ENCODE assay signal across 1 cellular context in the genomic region with DNA sequence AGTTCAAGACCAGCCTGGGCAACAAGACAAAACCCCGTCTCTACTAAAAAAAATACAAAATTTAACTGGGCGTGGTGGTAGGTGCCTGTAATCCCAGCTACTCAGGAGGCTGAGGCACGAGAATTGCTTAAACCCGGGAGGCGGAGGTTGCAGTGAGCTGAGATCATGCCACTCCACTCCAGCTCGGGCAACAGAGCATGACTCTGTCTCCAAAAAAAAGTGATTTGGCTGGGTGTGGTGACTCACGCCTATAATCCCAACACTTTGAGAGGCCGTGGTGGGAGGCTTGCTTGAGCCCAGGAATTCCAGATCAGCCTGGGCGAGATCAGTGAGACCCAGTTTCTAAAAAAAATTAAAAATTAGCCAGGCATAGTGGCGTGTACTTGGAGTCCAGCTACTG.
TF ChIP-seq lines count a peak whose summit lies in the region.

No MANE protein-coding gene starts in this region.

TF ChIP-seq in HEK293, 187 proteins besides CTCF, POLR2A, EP300 and RAD21 (continued from another document):
- TF ChIP-seq, protein P1, sequence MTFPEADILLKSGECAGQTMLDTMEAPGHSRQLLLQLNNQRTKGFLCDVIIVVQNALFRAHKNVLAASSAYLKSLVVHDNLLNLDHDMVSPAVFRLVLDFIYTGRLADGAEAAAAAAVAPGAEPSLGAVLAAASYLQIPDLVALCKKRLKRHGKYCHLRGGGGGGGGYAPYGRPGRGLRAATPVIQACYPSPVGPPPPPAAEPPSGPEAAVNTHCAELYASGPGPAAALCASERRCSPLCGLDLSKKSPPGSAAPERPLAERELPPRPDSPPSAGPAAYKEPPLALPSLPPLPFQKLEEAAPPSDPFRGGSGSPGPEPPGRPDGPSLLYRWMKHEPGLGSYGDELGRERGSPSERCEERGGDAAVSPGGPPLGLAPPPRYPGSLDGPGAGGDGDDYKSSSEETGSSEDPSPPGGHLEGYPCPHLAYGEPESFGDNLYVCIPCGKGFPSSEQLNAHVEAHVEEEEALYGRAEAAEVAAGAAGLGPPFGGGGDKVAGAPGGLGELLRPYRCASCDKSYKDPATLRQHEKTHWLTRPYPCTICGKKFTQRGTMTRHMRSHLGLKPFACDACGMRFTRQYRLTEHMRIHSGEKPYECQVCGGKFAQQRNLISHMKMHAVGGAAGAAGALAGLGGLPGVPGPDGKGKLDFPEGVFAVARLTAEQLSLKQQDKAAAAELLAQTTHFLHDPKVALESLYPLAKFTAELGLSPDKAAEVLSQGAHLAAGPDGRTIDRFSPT (tag by site-specific recombination; IDR thresholded peaks at IDR 0.05): peak; percentile 70; the same call in 1 of the 2 replicates
- TF ChIP-seq EGR2 (tag by site-specific recombination; IDR thresholded peaks at IDR 0.05; ENCODE audit: low read depth) (no peak; the same call in 1 of the 2 replicates), ZNF394 (tag by site-specific recombination; IDR thresholded peaks at IDR 0.05; ENCODE audit: borderline replicate concordance) (peak; percentile 47; the same call in 1 of the 2 replicates), ZNF707 (tag by site-specific recombination; IDR thresholded peaks at IDR 0.05) (no peak), OSR2 (tag by site-specific recombination; IDR thresholded peaks at IDR 0.05) (peak; percentile 82), ZNF404 (tag by site-specific recombination; IDR thresholded peaks at IDR 0.05) (no peak), ZBTB1 (tag by site-specific recombination; IDR thresholded peaks at IDR 0.05) (no peak), ZBTB17 (tag by site-specific recombination; IDR thresholded peaks at IDR 0.05) (no peak), ZNF239 (tag by site-specific recombination; IDR thresholded peaks at IDR 0.05) (no peak), ZNF560 (tag by site-specific recombination; IDR thresholded peaks at IDR 0.05; ENCODE audit: borderline replicate concordance) (no peak), SP7 (tag by site-specific recombination; IDR thresholded peaks at IDR 0.05) (peak; percentile 43; the same call in 1 of the 2 replicates), ZNF184 (tag by site-specific recombination; IDR thresholded peaks at IDR 0.05) (no peak), SP2 (tag by site-specific recombination; IDR thresholded peaks at IDR 0.05) (0 out of 2 replicates have a peak, but pooled peaks have one; percentile 24), ZFP69B (tag by site-specific recombination; IDR thresholded peaks at IDR 0.05) (0 out of 2 replicates have a peak, but pooled peaks have one; percentile 65), SETDB1 (IDR thresholded peaks at IDR 0.05; ENCODE audit: insufficient read length, low read length) (no peak), ZNF114 (tag by site-specific recombination; IDR thresholded peaks at IDR 0.05) (no peak), RBAK (tag by site-specific recombination; IDR thresholded peaks at IDR 0.05) (no peak), ZNF514 (tag by site-specific recombination; IDR thresholded peaks at IDR 0.05) (no peak), ZNF791 (tag by site-specific recombination; IDR thresholded peaks at IDR 0.05) (no peak), ZNF561 (tag by site-specific recombination; IDR thresholded peaks at IDR 0.05; ENCODE audit: borderline replicate concordance) (no peak), HOXA7 (CRISPR knock-in tag; IDR thresholded peaks at IDR 0.05; ENCODE audit: borderline replicate concordance) (no peak)
- TF ChIP-seq, protein P2, sequence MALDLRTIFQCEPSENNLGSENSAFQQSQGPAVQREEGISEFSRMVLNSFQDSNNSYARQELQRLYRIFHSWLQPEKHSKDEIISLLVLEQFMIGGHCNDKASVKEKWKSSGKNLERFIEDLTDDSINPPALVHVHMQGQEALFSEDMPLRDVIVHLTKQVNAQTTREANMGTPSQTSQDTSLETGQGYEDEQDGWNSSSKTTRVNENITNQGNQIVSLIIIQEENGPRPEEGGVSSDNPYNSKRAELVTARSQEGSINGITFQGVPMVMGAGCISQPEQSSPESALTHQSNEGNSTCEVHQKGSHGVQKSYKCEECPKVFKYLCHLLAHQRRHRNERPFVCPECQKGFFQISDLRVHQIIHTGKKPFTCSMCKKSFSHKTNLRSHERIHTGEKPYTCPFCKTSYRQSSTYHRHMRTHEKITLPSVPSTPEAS (tag by site-specific recombination; IDR thresholded peaks at IDR 0.05): no peak
- TF ChIP-seq, protein P3, sequence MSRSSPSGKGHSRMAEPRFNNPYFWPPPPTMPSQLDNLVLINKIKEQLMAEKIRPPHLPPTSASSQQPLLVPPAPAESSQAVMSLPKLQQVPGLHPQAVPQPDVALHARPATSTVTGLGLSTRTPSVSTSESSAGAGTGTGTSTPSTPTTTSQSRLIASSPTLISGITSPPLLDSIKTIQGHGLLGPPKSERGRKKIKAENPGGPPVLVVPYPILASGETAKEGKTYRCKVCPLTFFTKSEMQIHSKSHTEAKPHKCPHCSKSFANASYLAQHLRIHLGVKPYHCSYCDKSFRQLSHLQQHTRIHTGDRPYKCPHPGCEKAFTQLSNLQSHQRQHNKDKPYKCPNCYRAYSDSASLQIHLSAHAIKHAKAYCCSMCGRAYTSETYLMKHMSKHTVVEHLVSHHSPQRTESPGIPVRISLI (tag by site-specific recombination; IDR thresholded peaks at IDR 0.05): peak; percentile 90
- TF ChIP-seq, protein P4, sequence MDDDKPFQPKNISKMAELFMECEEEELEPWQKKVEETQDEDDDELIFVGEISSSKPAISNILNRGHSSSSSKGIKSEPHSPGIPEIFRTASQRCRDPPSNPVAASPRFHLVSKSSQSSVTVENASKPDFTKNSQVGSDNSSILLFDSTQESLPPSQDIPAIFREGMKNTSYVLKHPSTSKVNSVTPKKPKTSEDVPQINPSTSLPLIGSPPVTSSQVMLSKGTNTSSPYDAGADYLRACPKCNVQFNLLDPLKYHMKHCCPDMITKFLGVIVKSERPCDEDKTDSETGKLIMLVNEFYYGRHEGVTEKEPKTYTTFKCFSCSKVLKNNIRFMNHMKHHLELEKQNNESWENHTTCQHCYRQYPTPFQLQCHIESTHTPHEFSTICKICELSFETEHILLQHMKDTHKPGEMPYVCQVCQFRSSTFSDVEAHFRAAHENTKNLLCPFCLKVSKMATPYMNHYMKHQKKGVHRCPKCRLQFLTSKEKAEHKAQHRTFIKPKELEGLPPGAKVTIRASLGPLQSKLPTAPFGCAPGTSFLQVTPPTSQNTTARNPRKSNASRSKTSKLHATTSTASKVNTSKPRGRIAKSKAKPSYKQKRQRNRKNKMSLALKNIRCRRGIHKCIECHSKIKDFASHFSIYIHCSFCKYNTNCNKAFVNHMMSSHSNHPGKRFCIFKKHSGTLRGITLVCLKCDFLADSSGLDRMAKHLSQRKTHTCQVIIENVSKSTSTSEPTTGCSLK (tag by site-specific recombination; IDR thresholded peaks at IDR 0.05): no peak
- TF ChIP-seq, protein P5, sequence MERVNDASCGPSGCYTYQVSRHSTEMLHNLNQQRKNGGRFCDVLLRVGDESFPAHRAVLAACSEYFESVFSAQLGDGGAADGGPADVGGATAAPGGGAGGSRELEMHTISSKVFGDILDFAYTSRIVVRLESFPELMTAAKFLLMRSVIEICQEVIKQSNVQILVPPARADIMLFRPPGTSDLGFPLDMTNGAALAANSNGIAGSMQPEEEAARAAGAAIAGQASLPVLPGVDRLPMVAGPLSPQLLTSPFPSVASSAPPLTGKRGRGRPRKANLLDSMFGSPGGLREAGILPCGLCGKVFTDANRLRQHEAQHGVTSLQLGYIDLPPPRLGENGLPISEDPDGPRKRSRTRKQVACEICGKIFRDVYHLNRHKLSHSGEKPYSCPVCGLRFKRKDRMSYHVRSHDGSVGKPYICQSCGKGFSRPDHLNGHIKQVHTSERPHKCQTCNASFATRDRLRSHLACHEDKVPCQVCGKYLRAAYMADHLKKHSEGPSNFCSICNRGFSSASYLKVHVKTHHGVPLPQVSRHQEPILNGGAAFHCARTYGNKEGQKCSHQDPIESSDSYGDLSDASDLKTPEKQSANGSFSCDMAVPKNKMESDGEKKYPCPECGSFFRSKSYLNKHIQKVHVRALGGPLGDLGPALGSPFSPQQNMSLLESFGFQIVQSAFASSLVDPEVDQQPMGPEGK (tag by site-specific recombination; IDR thresholded peaks at IDR 0.05): 0 out of 2 replicates have a peak, but pooled peaks have one; percentile 38
- TF ChIP-seq, protein P6, sequence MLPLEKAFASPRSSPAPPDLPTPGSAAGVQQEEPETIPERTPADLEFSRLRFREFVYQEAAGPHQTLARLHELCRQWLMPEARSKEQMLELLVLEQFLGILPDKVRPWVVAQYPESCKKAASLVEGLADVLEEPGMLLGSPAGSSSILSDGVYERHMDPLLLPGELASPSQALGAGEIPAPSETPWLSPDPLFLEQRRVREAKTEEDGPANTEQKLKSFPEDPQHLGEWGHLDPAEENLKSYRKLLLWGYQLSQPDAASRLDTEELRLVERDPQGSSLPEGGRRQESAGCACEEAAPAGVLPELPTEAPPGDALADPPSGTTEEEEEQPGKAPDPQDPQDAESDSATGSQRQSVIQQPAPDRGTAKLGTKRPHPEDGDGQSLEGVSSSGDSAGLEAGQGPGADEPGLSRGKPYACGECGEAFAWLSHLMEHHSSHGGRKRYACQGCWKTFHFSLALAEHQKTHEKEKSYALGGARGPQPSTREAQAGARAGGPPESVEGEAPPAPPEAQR (tag by site-specific recombination; IDR thresholded peaks at IDR 0.05): no peak
